Comparison of ENCODE assay signal across 19 cellular contexts in genomic region chr4:4901877-4902276, GRCh38. TPM values are rescaled to one million over a fixed set of nuclear protein-coding genes. Genes with fewer than 3 reads are reported as not detected.
DNase-seq lines count a peak whose midpoint lies in the region; FAIRE-seq and TF ChIP-seq lines count a peak whose summit lies in the region.
"Had no signal": no experiment of that assay in that cellular context is flagged by ENCODE, and none has a peak within 500 bp of the region (broad histone marks: within the 10 kb centered on the region; RNA-seq: fewer than 3 reads in every experiment).

No MANE protein-coding gene starts in this region.

- H3K4me1 ChIP-seq in endodermal cell (ENCODE audit: control insufficient read depth, insufficient read depth, low read length), result no peaks in the 10 kb centered on the region
- no peaks in the 10 kb centered on the region for H3K4me1 ChIP-seq in small intestine (ENCODE audit: control insufficient read depth in 2 of 2, insufficient read depth in 1 of 2, low read depth in 1 of 2, low read length in 1 of 2)
- H3K4me1 ChIP-seq: A549, left lung had no signal

- no peak overlapping the region for H3K27ac ChIP-seq in endodermal cell (ENCODE audit: low read depth, low read length)
- H3K27ac ChIP-seq in small intestine (ENCODE audit: low read depth in 1 of 2, low read length in 1 of 2), result no peak overlapping the region
- H3K27ac ChIP-seq: A549, left lung had no signal

- H3K4me1 Mint-ChIP-seq in endodermal cell (no peaks in the 10 kb centered on the region), type B pancreatic cell (ENCODE audit: unreplicated experiment) (peaks cover 9% of the 10 kb centered on the region)
- H3K4me1 Mint-ChIP-seq: T-cell had no signal

- no peaks in the 10 kb centered on the region for H3K36me3 ChIP-seq in endodermal cell (ENCODE audit: control insufficient read depth, insufficient read depth, low read length)
- H3K36me3 ChIP-seq in small intestine (ENCODE audit: control insufficient read depth in 2 of 2, insufficient read depth in 2 of 2, low read length in 2 of 2), result no peaks in the 10 kb centered on the region
- H3K36me3 ChIP-seq: left lung, MG63 had no signal

- 60% methylated on average over 1 of the region's 2 CpGs; no CpG with 5 or more reads in 1 of the 2 experiments for WGBS in endodermal cell (ENCODE audit: insufficient coverage in 1 of 2, insufficient read length in 1 of 2), 2 experiments
- WGBS in small intestine, 3 donors, result 39 to 57% (median 54%) methylated on average over 2 of the region's 2 CpGs

- H3K27ac Mint-ChIP-seq in endodermal cell, result no peak overlapping the region
- no peak overlapping the region for H3K27ac Mint-ChIP-seq in type B pancreatic cell
- H3K27ac Mint-ChIP-seq: T-cell had no signal

- H3K9me3 ChIP-seq in endodermal cell (ENCODE audit: control insufficient read depth, low read length), result no peaks in the 10 kb centered on the region
- H3K9me3 ChIP-seq in small intestine (ENCODE audit: control insufficient read depth, low read depth), result no peaks in the 10 kb centered on the region
- H3K9me3 ChIP-seq: A549, left lung, MG63 had no signal

- H3K4me3 ChIP-seq in LNCaP clone FGC (ENCODE audit: low read depth, low read length) (no peak overlapping the region), endodermal cell (ENCODE audit: low read length) (no peak overlapping the region), small intestine (ENCODE audit: low read depth in 1 of 2, low read length in 2 of 2) (no peak overlapping the region)
- H3K4me3 ChIP-seq: A549, left lung, MG63 had no signal

- H3K27me3 Mint-ChIP-seq in endodermal cell (ENCODE audit: insufficient read depth) (peaks cover 56% of the 10 kb centered on the region), type B pancreatic cell (peaks cover 42% of the 10 kb centered on the region)

- TF ChIP-seq CTCF in LNCaP clone FGC (IDR thresholded peaks at IDR 0.05; ENCODE audit: control insufficient read depth, extremely low read depth, insufficient read depth) (peak; percentile 22; the same call in 1 of the 2 replicates), endodermal cell (conservative IDR thresholded peaks at IDR 0.05) (peak; percentile 75), type B pancreatic cell (conservative IDR thresholded peaks at IDR 0.05) (peak; percentile 46)

- no peak overlapping the region for H3K9ac ChIP-seq in endodermal cell (ENCODE audit: extremely low read depth, low read length, poor library complexity, severe bottlenecking)

- H3K4me3 Mint-ChIP-seq in endodermal cell (no peak overlapping the region), type B pancreatic cell (no peak overlapping the region)
- H3K4me3 Mint-ChIP-seq: T-cell had no signal

- H3K36me3 Mint-ChIP-seq in endodermal cell (ENCODE audit: low read depth) (no peaks in the 10 kb centered on the region), type B pancreatic cell (no peaks in the 10 kb centered on the region)
- H3K36me3 Mint-ChIP-seq: T-cell had no signal

- no peaks in the 10 kb centered on the region for H3K9me3 Mint-ChIP-seq in endodermal cell
- H3K9me3 Mint-ChIP-seq in type B pancreatic cell, result peaks cover 4% of the 10 kb centered on the region

- DNase-seq in NCI-H82 (lab: John Stamatoyannopoulos, UW) (peak; percentile 16), NCI-H82 treated with DMSO at 0.1 percent for 48 hours (lab: John Stamatoyannopoulos, UW; ENCODE audit: unreplicated experiment) (no peak), LNCaP clone FGC (ENCODE audit: low read depth) (no peak), endodermal cell (peak; percentile 57), type B pancreatic cell (ENCODE audit: extremely low spot score, unreplicated experiment) (no peak), T-helper 1 cell (no peak), small intestine (no peak)
- DNase-seq in stimulated activated naive CD4-positive, alpha-beta T cell (lab: John Stamatoyannopoulos, UW), result no peak
- DNase-seq: activated CD4-positive, alpha-beta T cell treated with anti-CD3 and anti-CD28 coated beads, Interleukin-2, amount 50 U/mL, for 4 hours; activated naive CD4-positive, alpha-beta T cell treated with Interleukin-2 at 50 U/mL for 16 hours; amygdala; GOT3; left lung; MG63; NCI-H1694 treated with DMSO at 0.1 percent for 48 hours; NCI-H446; T-cell had no signal

- FAIRE-seq in small intestine (lab: Jason Lieb, UNC), result no peak
- FAIRE-seq: A549, urothelium cell line had no signal

- H3K27me3 ChIP-seq in endodermal cell (ENCODE audit: control insufficient read depth, insufficient read depth, low read length, poor library complexity, severe bottlenecking), result peaks cover 43% of the 10 kb centered on the region
- H3K27me3 ChIP-seq in small intestine (ENCODE audit: control insufficient read depth in 2 of 2, insufficient read depth in 2 of 2, low read length in 2 of 2), result no peaks in the 10 kb centered on the region
- H3K27me3 ChIP-seq: MG63 had no signal

RNA-seq across cellular contexts. Expression of gene MSX1, which starts 42.4 kb away (rescaled TPM):
- 1 to 10 TPM in 1 of 2 donors, under 1 TPM in 1; 0.46 to 1.3 TPM for total RNA-seq in endodermal cell
- 60.2 TPM for polyA plus RNA-seq in endodermal cell (2013, experiment 1 of 2)
- 43.4 TPM for polyA plus RNA-seq in endodermal cell (2013, experiment 2 of 2)
- total RNA-seq in type B pancreatic cell (ENCODE audit: low replicate concordance), result 7.4 and 67.3 TPM in 2 replicates
- under 1 TPM in 1 of 3 donors, not detected in 2; 0.67 TPM for polyA plus RNA-seq in small intestine
- total RNA-seq: T-cell had no signal

Comparison
In these comparisons a context has a peak if more than half of its experiments do, and no peak if none do; other contexts are left out.
1. DNase-seq: peak in NCI-H82 (single experiment) and endodermal cell (single experiment); none in NCI-H82 treated with DMSO at 0.1 percent for 48 hours (single experiment), LNCaP clone FGC (single experiment), type B pancreatic cell (single experiment), stimulated activated naive CD4-positive, alpha-beta T cell (0 of 6), T-helper 1 cell (0 of 5) and small intestine (single experiment).
2. CTCF ChIP-seq: peak in every context shown above with its lines; median percentile 75 in endodermal cell; 46 in type B pancreatic cell; 22 in LNCaP clone FGC.